ENCODE assay signal across 8 cellular contexts in genomic region chr6:47787620-47788497, GRCh38. TPM values are rescaled to one million over a fixed set of nuclear protein-coding genes. Genes with fewer than 3 reads are reported as not detected.
A peak's percentile ranks its signal among the peaks of the same experiment; 100 is the strongest.
DNase-seq lines count a peak whose midpoint lies in the region; ATAC-seq, FAIRE-seq and TF ChIP-seq lines count a peak whose summit lies in the region.

No MANE protein-coding gene starts in this region.

- no peaks in the 10 kb centered on the region for H3K9me3 ChIP-seq in OCI-LY1 (ENCODE audit: low read length)
- no peaks in the 10 kb centered on the region for H3K9me3 ChIP-seq in neural progenitor cell (ENCODE audit: low read depth)
- H3K9me3 ChIP-seq in thyroid gland: no peaks in the 10 kb centered on the region

- no peaks in the 10 kb centered on the region for H3K9me2 ChIP-seq in OCI-LY1 (ENCODE audit: low read depth, low read length)

- H3K27me3 ChIP-seq in OCI-LY1 (ENCODE audit: insufficient read depth, low read length) (no peaks in the 10 kb centered on the region), neural progenitor cell (no peaks in the 10 kb centered on the region), thyroid gland (no peaks in the 10 kb centered on the region)

- H4K20me1 ChIP-seq in OCI-LY1 (ENCODE audit: insufficient read depth, low read length) (no peaks in the 10 kb centered on the region), neural progenitor cell (ENCODE audit: low read depth) (no peaks in the 10 kb centered on the region)

- CTCF ChIA-PET in Calu3 (lab: Charles Lee): interaction anchor here (0.8 to 1.8 kb wide), 7 partner anchors 11 to 1635 kb away, joined by 3 to 13 read pairs (median 5); no protein-coding TSS in a partner anchor

- peak; percentile 82 for ATAC-seq in GM19468 (IDR thresholded peaks at IDR 0.05; ENCODE audit: extremely low read depth, unreplicated experiment)
- ATAC-seq in activated T-cell treated with anti-CD3 and anti-CD28 coated beads, Interleukin-2, amount 50 U/mL, for 4 hours: peak; percentile 61 to 76

- no TSS peak for BruUV-seq in Calu3 (replicated peaks; lab: Mats Ljungman, UMichigan)

- H3K36me3 ChIP-seq in OCI-LY1 (ENCODE audit: insufficient read depth, low read length) (no peaks in the 10 kb centered on the region), neural progenitor cell (no peaks in the 10 kb centered on the region), thyroid gland (no peaks in the 10 kb centered on the region)

- H3K4me3 Mint-ChIP-seq in Calu3 (ENCODE audit: low read depth, unreplicated experiment): no peak overlapping the region
- no peak overlapping the region for H3K4me3 Mint-ChIP-seq in activated T-cell treated with anti-CD3 and anti-CD28 coated beads, Interleukin-2, amount 50 U/mL, for 4 hours
- H3K4me3 Mint-ChIP-seq in neural progenitor cell: no peak overlapping the region

- peak; percentile 89 for TF ChIP-seq CTCF in Calu3 (IDR thresholded peaks at IDR 0.05; ENCODE audit: unreplicated experiment)
- peak; percentile 96 for TF ChIP-seq CTCF in OCI-LY1 (IDR thresholded peaks at IDR 0.05; ENCODE audit: low read length)
- peak; percentile 96 for TF ChIP-seq CTCF in neural progenitor cell (IDR thresholded peaks at IDR 0.05)
- TF ChIP-seq CTCF in thyroid gland (IDR thresholded peaks at IDR 0.05): peak; percentile 65 to 88 (median 84)

- no peaks in the 10 kb centered on the region for H3K36me3 Mint-ChIP-seq in Calu3 (ENCODE audit: insufficient read depth, unreplicated experiment)
- no peaks in the 10 kb centered on the region for H3K36me3 Mint-ChIP-seq in activated T-cell treated with anti-CD3 and anti-CD28 coated beads, Interleukin-2, amount 50 U/mL, for 4 hours (ENCODE audit: insufficient read depth)
- no peaks in the 10 kb centered on the region for H3K36me3 Mint-ChIP-seq in neural progenitor cell

- FAIRE-seq in HTR-8/SVneo (lab: Jason Lieb, UNC): peak; percentile 89

- intact Hi-C loops in Calu3 (cut with micrococcal nuclease; ENCODE audit: unreplicated experiment): loop anchor here (2.0 to 5.0 kb wide), 4 partner anchors 299 to 1637 kb away; no protein-coding TSS in a partner anchor
- intact Hi-C loops in thyroid gland (cut with DNase I): loop anchor here (10.0 kb wide), 1 partner anchor 153 kb away; no protein-coding TSS in a partner anchor

- H3K4me3 ChIP-seq in OCI-LY1 (ENCODE audit: low read depth, low read length, poor library complexity, severe bottlenecking) (no peak overlapping the region), neural progenitor cell (no peak overlapping the region), thyroid gland (replicated peaks in 1 of 3) (no peak overlapping the region)

- TF ChIP-seq POLR2A in thyroid gland (IDR thresholded peaks at IDR 0.05): no peak

- no peak overlapping the region for H3K4me2 ChIP-seq in OCI-LY1 (ENCODE audit: low read length)
- no peak overlapping the region for H3K4me2 ChIP-seq in neural progenitor cell

- H3K9ac ChIP-seq in OCI-LY1 (ENCODE audit: low read length) (no peak overlapping the region), neural progenitor cell (no peak overlapping the region)

- 21 to 24% methylated on average over 20 of the region's 20 CpGs for WGBS in thyroid gland, 2 donors

- H3K27ac Mint-ChIP-seq in Calu3 (ENCODE audit: unreplicated experiment): no peak overlapping the region
- no peak overlapping the region for H3K27ac Mint-ChIP-seq in neural progenitor cell

- no peak overlapping the region for H2AFZ ChIP-seq in OCI-LY1 (ENCODE audit: low read length)
- no peak overlapping the region for H2AFZ ChIP-seq in neural progenitor cell (replicated peaks)

- H3K79me2 ChIP-seq in OCI-LY1 (ENCODE audit: insufficient read depth, low read length) (no peaks in the 10 kb centered on the region), neural progenitor cell (ENCODE audit: low read depth) (no peaks in the 10 kb centered on the region)

- peak; percentile 70 for DNase-seq in Calu3
- DNase-seq in HTR-8/SVneo (ENCODE audit: insufficient read length, low spot score): peak; percentile 43
- DNase-seq in activated T-cell treated with anti-CD3 and anti-CD28 coated beads, Interleukin-2, amount 50 U/mL, for 4 hours: peak; percentile 26
- DNase-seq in fibroblast of gingiva (ENCODE audit: low read depth): peak; percentile 46
- peak; percentile 79 for DNase-seq in neural progenitor cell (ENCODE audit: low spot score)
- DNase-seq in thyroid gland: peak; percentile 64 to 74

- no peak overlapping the region for H3K27ac ChIP-seq in OCI-LY1 (ENCODE audit: low read depth, low read length, poor library complexity, severe bottlenecking)
- H3K27ac ChIP-seq in neural progenitor cell: no peak overlapping the region
- no peak overlapping the region for H3K27ac ChIP-seq in thyroid gland

- no peaks in the 10 kb centered on the region for H3K9me3 Mint-ChIP-seq in Calu3 (ENCODE audit: low read depth, unreplicated experiment)
- no peaks in the 10 kb centered on the region for H3K9me3 Mint-ChIP-seq in activated T-cell treated with anti-CD3 and anti-CD28 coated beads, Interleukin-2, amount 50 U/mL, for 4 hours
- H3K9me3 Mint-ChIP-seq in neural progenitor cell: no peaks in the 10 kb centered on the region

- H3K4me1 ChIP-seq in OCI-LY1 (ENCODE audit: insufficient read depth, low read length, severe bottlenecking) (no peaks in the 10 kb centered on the region), neural progenitor cell (no peaks in the 10 kb centered on the region), thyroid gland (no peaks in the 10 kb centered on the region)

- H3K27me3 Mint-ChIP-seq in Calu3 (ENCODE audit: unreplicated experiment) (no peaks in the 10 kb centered on the region), neural progenitor cell (ENCODE audit: insufficient read depth, low read depth) (peaks cover 2% of the 10 kb centered on the region)
- peaks cover 24% of the 10 kb centered on the region for H3K27me3 Mint-ChIP-seq in activated T-cell treated with anti-CD3 and anti-CD28 coated beads, Interleukin-2, amount 50 U/mL, for 4 hours (ENCODE audit: low read depth)

- H3K4me1 Mint-ChIP-seq in Calu3 (ENCODE audit: low read depth, unreplicated experiment): peaks cover 6% of the 10 kb centered on the region
- H3K4me1 Mint-ChIP-seq in activated T-cell treated with anti-CD3 and anti-CD28 coated beads, Interleukin-2, amount 50 U/mL, for 4 hours (ENCODE audit: low read depth): peaks cover 3% of the 10 kb centered on the region
- H3K4me1 Mint-ChIP-seq in neural progenitor cell: peaks cover 4% of the 10 kb centered on the region

- H3F3A ChIP-seq in OCI-LY1 (ENCODE audit: insufficient read depth, low read length): no peaks in the 10 kb centered on the region
- no peaks in the 10 kb centered on the region for H3F3A ChIP-seq in neural progenitor cell (ENCODE audit: low read depth)

RNA-seq across cellular contexts. Expression of gene OPN5, which starts 6.0 kb away (rescaled TPM):
- total RNA-seq in Calu3 (2022) (not detected in 2 replicates), neural progenitor cell (ENCODE audit: low replicate concordance) (not detected in 2 replicates), thyroid gland (not detected)
- not detected for total RNA-seq in activated T-cell treated with anti-CD3 and anti-CD28 coated beads, Interleukin-2, amount 50 U/mL, for 4 hours

Comparison
In these comparisons a context has a peak if more than half of its experiments do, and no peak if none do; other contexts are left out.
1. DNase-seq: peak in every context shown above with its lines; median percentile 79 in neural progenitor cell; 70 in Calu3; 69 in thyroid gland; 46 in fibroblast of gingiva; 43 in HTR-8/SVneo; 26 in activated T-cell treated with anti-CD3 and anti-CD28 coated beads, Interleukin-2, amount 50 U/mL, for 4 hours.